Comparison of ENCODE assay signal across 5 cellular contexts in genomic region chr13:78376822-78377221, GRCh38.
"Had no signal": no experiment of that assay in that cellular context is flagged by ENCODE, and none has a peak within 500 bp of the region (broad histone marks: within the 10 kb centered on the region; RNA-seq: fewer than 3 reads in every experiment).

No MANE protein-coding gene starts in this region.

- H3K4me3 ChIP-seq: GM23338 had no signal

- ATAC-seq: GM23338, HepG2 had no signal

- H3K27ac ChIP-seq: HL-60 had no signal

- DNase-seq: H9, HCEC 1CT had no signal
